Comparison of ENCODE assay signal across 15 cellular contexts in the genomic region with DNA sequence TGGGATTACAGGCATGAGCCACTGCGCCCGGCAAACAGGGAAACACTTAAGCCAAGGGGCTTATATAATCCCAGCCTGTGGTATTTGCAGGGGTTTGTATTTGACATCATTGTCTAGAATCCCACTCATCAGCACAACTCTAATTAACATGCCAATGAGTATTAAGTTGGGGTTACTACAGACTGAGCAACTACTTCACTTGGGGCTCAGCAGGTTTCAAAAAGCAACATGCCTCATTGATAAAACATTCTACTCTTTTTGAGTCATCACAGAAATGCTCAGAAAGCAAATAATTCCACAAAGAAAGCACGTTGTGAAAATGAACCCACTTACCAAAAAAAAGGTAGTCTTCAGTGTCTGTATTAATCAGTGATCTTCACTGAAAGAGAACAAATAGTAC.
"Had no signal": no experiment of that assay in that cellular context is flagged by ENCODE, and none has a peak within 500 bp of the region (broad histone marks: within the 10 kb centered on the region; RNA-seq: fewer than 3 reads in every experiment).

No MANE protein-coding gene starts in this region.

- H3K4me3 Mint-ChIP-seq: mesothelial cell of epicardium; stimulated activated effector memory CD8-positive, alpha-beta T cell treated with anti-CD3 and anti-CD28 coated beads, Interleukin-12 subunit alpha, Interleukin-12 subunit beta, amount 100 ng/mL, for 72 hours; T-cell had no signal

- H3K36me3 ChIP-seq: colonic mucosa, esophagus squamous epithelium, ovary, sigmoid colon had no signal

- H3K27ac Mint-ChIP-seq: mesothelial cell of epicardium; stimulated activated effector memory CD8-positive, alpha-beta T cell treated with anti-CD3 and anti-CD28 coated beads, Interleukin-12 subunit alpha, Interleukin-12 subunit beta, amount 100 ng/mL, for 72 hours; T-cell had no signal

- H3K4me3 ChIP-seq: colonic mucosa, esophagus squamous epithelium, lung, ovary, sigmoid colon had no signal

- DNase-seq: activated CD4-positive, CD25-positive, alpha-beta regulatory T cell treated with anti-CD3 and anti-CD28 coated beads, Interleukin-2, amount 50 U/mL, for 72 hours; activated naive CD4-positive, alpha-beta T cell treated with Interleukin-2 at 50 U/mL for 16 hours; caudate nucleus; colonic mucosa; esophagus squamous epithelium; foreskin melanocyte; left colon; ovary; sigmoid colon; stimulated activated CD4-positive, alpha-beta T cell treated with anti-CD3 and anti-CD28 coated beads, Interleukin-12 subunit alpha, Interleukin-12 subunit beta, amount 100 ng/mL, for 4 hours; T-cell; T1000 had no signal

- ATAC-seq: left colon; stimulated activated effector memory CD8-positive, alpha-beta T cell treated with anti-CD3 and anti-CD28 coated beads, Interleukin-12 subunit alpha, Interleukin-12 subunit beta, amount 100 ng/mL, for 72 hours; T-cell had no signal

- H3K4me1 Mint-ChIP-seq: mesothelial cell of epicardium; stimulated activated effector memory CD8-positive, alpha-beta T cell treated with anti-CD3 and anti-CD28 coated beads, Interleukin-12 subunit alpha, Interleukin-12 subunit beta, amount 100 ng/mL, for 72 hours; T-cell had no signal

- H3K27ac ChIP-seq: colonic mucosa, esophagus squamous epithelium, ovary, sigmoid colon had no signal

- H3K9me3 ChIP-seq: colonic mucosa, esophagus squamous epithelium, ovary, sigmoid colon had no signal

- H3K36me3 Mint-ChIP-seq: mesothelial cell of epicardium; stimulated activated effector memory CD8-positive, alpha-beta T cell treated with anti-CD3 and anti-CD28 coated beads, Interleukin-12 subunit alpha, Interleukin-12 subunit beta, amount 100 ng/mL, for 72 hours; T-cell had no signal

- H3K27me3 ChIP-seq: colonic mucosa, esophagus squamous epithelium, ovary, sigmoid colon had no signal

- H3K4me1 ChIP-seq: colonic mucosa, esophagus squamous epithelium, sigmoid colon had no signal

- H3K9me3 Mint-ChIP-seq: stimulated activated effector memory CD8-positive, alpha-beta T cell treated with anti-CD3 and anti-CD28 coated beads, Interleukin-12 subunit alpha, Interleukin-12 subunit beta, amount 100 ng/mL, for 72 hours; T-cell had no signal
